9 cellular contexts compared by ENCODE assay signal in the genomic region with DNA sequence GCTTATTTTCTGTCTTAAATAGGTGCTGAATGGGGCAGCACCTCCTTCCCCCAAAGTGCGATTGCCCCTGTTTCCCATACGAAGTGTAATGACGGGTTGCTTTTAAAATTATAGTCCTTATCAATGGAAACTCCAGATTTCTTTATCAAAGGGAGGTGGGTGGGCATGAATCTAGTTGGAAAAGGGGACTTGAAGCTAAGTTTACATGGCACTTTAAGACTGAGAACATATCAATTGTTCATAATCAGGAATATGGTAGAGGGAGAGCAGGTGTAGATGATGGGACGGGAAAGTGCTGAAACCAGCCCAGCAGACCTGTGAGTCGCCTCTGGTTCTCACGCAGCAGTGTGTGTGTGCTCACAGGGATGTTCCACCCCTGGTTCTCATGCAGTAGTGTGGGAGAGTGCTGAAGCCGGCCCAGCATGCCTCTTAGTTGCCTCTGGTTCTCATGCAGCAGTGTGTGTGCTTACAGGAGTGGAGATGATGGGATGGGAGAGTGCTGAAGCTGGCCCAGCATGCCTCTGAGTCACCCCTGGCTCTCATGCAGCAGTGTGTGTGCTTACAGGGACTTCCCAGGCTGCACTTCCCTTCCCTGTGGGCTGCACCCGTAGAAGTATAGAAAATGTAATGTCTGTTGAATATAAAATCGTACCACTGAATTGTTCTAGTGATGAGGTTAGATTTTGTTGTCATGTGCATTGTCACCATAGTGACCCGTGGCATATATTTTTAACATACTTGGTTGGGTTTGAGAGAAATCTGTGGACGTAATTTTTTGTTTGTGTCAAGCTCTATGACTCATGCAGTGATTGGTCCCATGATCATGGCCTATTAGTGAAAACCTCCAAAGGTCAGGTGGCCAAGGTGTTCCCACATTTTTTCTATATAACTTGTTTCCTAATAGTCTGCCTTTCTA. TPM values are rescaled to one million over a fixed set of nuclear protein-coding genes. Genes with fewer than 3 reads are reported as not detected.
DNase-seq lines count a peak whose midpoint lies in the region; ATAC-seq and TF ChIP-seq lines count a peak whose summit lies in the region.
"Had no signal": no experiment of that assay in that cellular context is flagged by ENCODE, and none has a peak within 500 bp of the region (broad histone marks: within the 10 kb centered on the region; RNA-seq: fewer than 3 reads in every experiment).

No MANE protein-coding gene starts in this region.

- TF ChIP-seq POLR2A in ovary (IDR thresholded peaks at IDR 0.05) = no peak

- POLR2A ChIA-PET in CD8-positive, alpha-beta T cell (lab: Charles Lee) = no interaction called here

- no peak overlapping the region for H3K27ac Mint-ChIP-seq in activated T-cell treated with anti-CD3 and anti-CD28 coated beads, Interleukin-2, amount 50 U/mL, for 72 hours
- H3K27ac Mint-ChIP-seq in CD8-positive, alpha-beta T cell = no peak overlapping the region

- H3K27me3 ChIP-seq in ovary (no peaks in the 10 kb centered on the region), BE2C (no peaks in the 10 kb centered on the region)
- no peaks in the 10 kb centered on the region for H3K27me3 ChIP-seq in CD8-positive, alpha-beta T cell (ENCODE audit: insufficient read depth, low read length)

- peaks cover 23% of the 10 kb centered on the region for H3K4me1 Mint-ChIP-seq in activated T-cell treated with anti-CD3 and anti-CD28 coated beads, Interleukin-2, amount 50 U/mL, for 72 hours (ENCODE audit: low read depth)
- no peaks in the 10 kb centered on the region for H3K4me1 Mint-ChIP-seq in CD8-positive, alpha-beta T cell (ENCODE audit: low read depth)

- H3K36me3 ChIP-seq in ovary (no peaks in the 10 kb centered on the region), BE2C (peaks cover 24% of the 10 kb centered on the region)
- H3K36me3 ChIP-seq in CD8-positive, alpha-beta T cell (ENCODE audit: insufficient read depth, low read length) = peaks cover 5% of the 10 kb centered on the region

- no peak for DNase-seq in activated T-cell treated with anti-CD3 and anti-CD28 coated beads, Interleukin-2, amount 50 U/mL, for 72 hours
- DNase-seq in activated T-cell treated with anti-CD3 and anti-CD28 coated beads for 4 hours = no peak
- peak; percentile 93 for DNase-seq in brain pericyte (ENCODE audit: low read depth, low spot score)
- DNase-seq in ovary = peak; percentile 37 to 50 (median 48)
- no peak for DNase-seq in BE2C
- no peak for DNase-seq in NCI-H524 (lab: John Stamatoyannopoulos, UW)
- no peak for DNase-seq in CD8-positive, alpha-beta T cell
- DNase-seq: naive B cell had no signal

- H3K9me3 Mint-ChIP-seq in activated T-cell treated with anti-CD3 and anti-CD28 coated beads, Interleukin-2, amount 50 U/mL, for 72 hours = no peaks in the 10 kb centered on the region
- no peaks in the 10 kb centered on the region for H3K9me3 Mint-ChIP-seq in CD8-positive, alpha-beta T cell
- H3K9me3 Mint-ChIP-seq: naive B cell had no signal

- peaks cover 2 to 16% of the 10 kb centered on the region in 2 donors for H3K36me3 Mint-ChIP-seq in activated T-cell treated with anti-CD3 and anti-CD28 coated beads, Interleukin-2, amount 50 U/mL, for 72 hours (ENCODE audit: insufficient read depth in 2 of 2)
- H3K36me3 Mint-ChIP-seq in CD8-positive, alpha-beta T cell = peaks cover 80% of the 10 kb centered on the region

- no peak for TF ChIP-seq CTCF in ovary (IDR thresholded peaks at IDR 0.05)
- no peak for TF ChIP-seq CTCF in BE2C (IDR thresholded peaks at IDR 0.05; ENCODE audit: low read depth, low read length)
- no peak for TF ChIP-seq CTCF in CD8-positive, alpha-beta T cell (IDR thresholded peaks at IDR 0.05)

- H3K27ac ChIP-seq in ovary = no peak overlapping the region
- H3K27ac ChIP-seq in CD8-positive, alpha-beta T cell (ENCODE audit: low read depth, low read length) = no peak overlapping the region

- no peak overlapping the region for H3K4me3 Mint-ChIP-seq in activated T-cell treated with anti-CD3 and anti-CD28 coated beads, Interleukin-2, amount 50 U/mL, for 72 hours
- no peak overlapping the region for H3K4me3 Mint-ChIP-seq in CD8-positive, alpha-beta T cell
- H3K4me3 Mint-ChIP-seq: naive B cell had no signal

- H3K9me3 ChIP-seq in ovary = no peaks in the 10 kb centered on the region
- no peaks in the 10 kb centered on the region for H3K9me3 ChIP-seq in BE2C
- H3K9me3 ChIP-seq in CD8-positive, alpha-beta T cell (ENCODE audit: low read length) = no peaks in the 10 kb centered on the region

- H3K4me3 ChIP-seq in ovary (no peak overlapping the region), BE2C (ENCODE audit: low read depth, low read length) (no peak overlapping the region)
- no peak overlapping the region for H3K4me3 ChIP-seq in CD8-positive, alpha-beta T cell (ENCODE audit: low read depth, low read length)

- no peaks in the 10 kb centered on the region for H3K27me3 Mint-ChIP-seq in activated T-cell treated with anti-CD3 and anti-CD28 coated beads, Interleukin-2, amount 50 U/mL, for 72 hours (ENCODE audit: low read depth)
- H3K27me3 Mint-ChIP-seq in CD8-positive, alpha-beta T cell (ENCODE audit: low read depth) = no peaks in the 10 kb centered on the region
- H3K27me3 Mint-ChIP-seq: naive B cell had no signal

- ATAC-seq in activated T-cell treated with anti-CD3 and anti-CD28 coated beads, Interleukin-2, amount 50 U/mL, for 72 hours (replicated peaks in 1 of 2) = peak; percentile 44
- peak; percentile 49 for ATAC-seq in HG03039 (IDR thresholded peaks at IDR 0.05; ENCODE audit: unreplicated experiment)
- ATAC-seq in CD8-positive, alpha-beta T cell = no peak

- intact Hi-C loops in ovary (cut with DNase I) = no loop called here
- intact Hi-C loops in CD8-positive, alpha-beta T cell (cut with DNase I, micrococcal nuclease) = no loop called here

- H3K4me1 ChIP-seq in ovary (ENCODE audit: insufficient read depth) (peaks cover 3% of the 10 kb centered on the region), BE2C (no peaks in the 10 kb centered on the region)
- H3K4me1 ChIP-seq in CD8-positive, alpha-beta T cell (ENCODE audit: insufficient read depth, low read length) = no peaks in the 10 kb centered on the region

- WGBS in ovary, 3 donors = 63 to 65% (median 63%) methylated on average over 11 of the region's 11 CpGs

- CTCF ChIA-PET in CD8-positive, alpha-beta T cell (lab: Charles Lee) = no interaction called here

- no peak for TF ChIP-seq EP300 in ovary (IDR thresholded peaks at IDR 0.05)

RNA-seq across cellular contexts. Expression of gene GPATCH2L, which starts 51.6 kb away (rescaled TPM):
- total RNA-seq in activated T-cell treated with anti-CD3 and anti-CD28 coated beads, Interleukin-2, amount 50 U/mL, for 72 hours = 10 to 100 TPM; 80.1 to 80.9 TPM
- 10 to 100 TPM; 32.5 to 52.5 (median 38.0) TPM for total RNA-seq in ovary
- polyA plus RNA-seq in ovary = 10 to 100 TPM in 1 of 2 donors, 1 to 10 TPM in 1; 7.0 to 15.3 TPM
- polyA plus RNA-seq in BE2C (2012; ENCODE audit: insufficient read depth, insufficient read length, low read depth) = 38.3 TPM
- 10 to 100 TPM; 74.4 to 78.1 TPM for total RNA-seq in CD8-positive, alpha-beta T cell

Comparison
In these comparisons a context has a peak if more than half of its experiments do, and no peak if none do; other contexts are left out.
1. DNase-seq: peak in brain pericyte (single experiment) and ovary (5 of 5); none in activated T-cell treated with anti-CD3 and anti-CD28 coated beads, Interleukin-2, amount 50 U/mL, for 72 hours (0 of 2), activated T-cell treated with anti-CD3 and anti-CD28 coated beads for 4 hours (single experiment), BE2C (single experiment), NCI-H524 (0 of 2) and CD8-positive, alpha-beta T cell (0 of 7).